Comparison of ENCODE assay signal across 20 cellular contexts in the genomic region with DNA sequence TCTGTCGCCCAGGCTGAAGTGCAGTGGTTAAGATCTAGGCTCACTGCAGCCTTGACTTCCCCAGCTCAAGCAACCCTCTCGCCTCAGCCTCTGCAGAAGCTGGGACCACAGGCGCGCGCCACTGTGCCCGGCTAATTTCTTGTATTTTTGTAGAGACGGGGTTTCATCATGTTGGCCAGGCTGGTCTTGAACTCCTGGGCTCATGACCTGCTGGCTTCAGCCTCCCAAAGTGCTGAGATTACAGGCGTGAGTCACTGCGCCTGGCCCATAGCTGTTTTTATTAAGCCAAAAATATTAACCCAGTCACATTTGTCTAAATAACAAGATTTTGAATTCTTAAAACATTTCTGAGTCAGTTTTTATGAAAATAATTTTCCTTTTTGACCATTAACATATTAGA. TPM values are rescaled to one million over a fixed set of nuclear protein-coding genes. Genes with fewer than 3 reads are reported as not detected.
DNase-seq lines count a peak whose midpoint lies in the region; ATAC-seq and TF ChIP-seq lines count a peak whose summit lies in the region.
"Had no signal": no experiment of that assay in that cellular context is flagged by ENCODE, and none has a peak within 500 bp of the region (broad histone marks: within the 10 kb centered on the region; RNA-seq: fewer than 3 reads in every experiment).

No MANE protein-coding gene starts in this region.

- WGBS in heart right ventricle, 2 donors, result 89 to 91% methylated on average over 9 of the region's 9 CpGs
- WGBS in psoas muscle, 3 donors, result 81 to 91% (median 86%) methylated on average over 9 of the region's 9 CpGs

- H3K4me1 ChIP-seq in cardiac muscle cell (ENCODE audit: low read depth), result peaks cover 4% of the 10 kb centered on the region
- peaks cover 0 to 16% (median 9%) of the 10 kb centered on the region in 9 donors for H3K4me1 ChIP-seq in heart right ventricle
- no peaks in the 10 kb centered on the region for H3K4me1 ChIP-seq in psoas muscle
- H3K4me1 ChIP-seq: foreskin keratinocyte had no signal

- intact Hi-C loops in cardiac septum (cut with DNase I) (loop anchor here (5.0 kb wide), 1 partner anchor 103 kb away; no protein-coding TSS in a partner anchor), heart right ventricle (cut with DNase I) (loop anchor here in 8 of 10 donors (2.0 to 10.0 kb wide), 7 partner anchors 38 to 178 kb away; a partner anchor contains a TSS), psoas muscle (cut with DNase I) (loop anchor here (5.0 kb wide), 2 partner anchors 48 to 103 kb away; a partner anchor contains a TSS)

- no peak for TF ChIP-seq CTCF in cardiac muscle cell (IDR thresholded peaks at IDR 0.05; ENCODE audit: low read depth, low read length)
- TF ChIP-seq CTCF in heart right ventricle (IDR thresholded peaks at IDR 0.05), result no peak
- TF ChIP-seq CTCF in psoas muscle (IDR thresholded peaks at IDR 0.05), result no peak

- H3K4me3 ChIP-seq in cardiac muscle cell (peak overlapping the region; percentile 23), heart right ventricle (peak overlapping the region in 9 of 10 donors; percentile 23 to 56 (median 49)), psoas muscle (peak overlapping the region; percentile 61)
- H3K4me3 ChIP-seq: GM12878, PC-9 had no signal

- H3K9me3 ChIP-seq in cardiac muscle cell (ENCODE audit: low read depth), result no peaks in the 10 kb centered on the region
- H3K9me3 ChIP-seq in heart right ventricle, result peaks cover 0 to 17% (median 3%) of the 10 kb centered on the region in 11 donors
- H3K9me3 ChIP-seq in psoas muscle, result no peaks in the 10 kb centered on the region

- H3K27ac ChIP-seq in cardiac muscle cell (no peak overlapping the region), heart right ventricle (peak overlapping the region in 4 of 10 donors; percentile 24 to 55 (median 38)), psoas muscle (no peak overlapping the region)
- H3K27ac ChIP-seq: C4-2B, foreskin keratinocyte, left lung, PC-9 had no signal

- H3K27me3 ChIP-seq in cardiac muscle cell, result peaks cover 4% of the 10 kb centered on the region
- H3K27me3 ChIP-seq in heart right ventricle, result peaks cover 0 to 5% (median 0%) of the 10 kb centered on the region in 7 donors
- H3K27me3 ChIP-seq in psoas muscle (ENCODE audit: insufficient read depth in 3 of 3, low read length in 2 of 3), result no peaks in the 10 kb centered on the region
- H3K27me3 ChIP-seq: foreskin keratinocyte had no signal

- DNase-seq in cardiac muscle cell (ENCODE audit: low read depth in 1 of 2, low spot score in 1 of 2) (peak in 1 of 2 donors; percentile 43), cardiac septum (ENCODE audit: low spot score) (no peak), heart right ventricle (no peak), psoas muscle (peak in 1 of 2 donors; percentile 59), HK-2 (ENCODE audit: unreplicated experiment) (no peak), NCI-H146 (lab: John Stamatoyannopoulos, UW) (no peak)
- no peak for DNase-seq in effector CD8-positive, alpha-beta T cell (lab: John Stamatoyannopoulos, UW)
- DNase-seq: activated T-cell treated with anti-CD3 and anti-CD28 coated beads, Interleukin-2, amount 50 U/mL, for 4 hours; cortex of kidney; DMS 273 treated with DMSO at 0.1 percent for 48 hours; foreskin keratinocyte; NCI-H345 had no signal

- ATAC-seq in heart right ventricle (no peak), psoas muscle (peak in 1 of 4 donors; percentile 34), HG03520 (IDR thresholded peaks at IDR 0.05; ENCODE audit: unreplicated experiment) (no peak)
- ATAC-seq: GM12878 had no signal

- H3K36me3 ChIP-seq in cardiac muscle cell (no peaks in the 10 kb centered on the region), heart right ventricle (no peaks in the 10 kb centered on the region), psoas muscle (ENCODE audit: insufficient read depth in 1 of 2, low read depth in 1 of 2) (no peaks in the 10 kb centered on the region)
- H3K36me3 ChIP-seq: left lung had no signal

RNA-seq across cellular contexts. Expression of a gene that starts 6.3 kb away (rescaled TPM):
- total RNA-seq in cardiac muscle cell (9.3 and 11.7 TPM in 2 replicates), cardiac septum (3.1 TPM), heart right ventricle (1 to 10 TPM; 2.2 to 4.0 (median 3.4) TPM), psoas muscle (1 to 10 TPM; 1.6 to 3.7 (median 2.1) TPM)
- polyA plus RNA-seq in cardiac muscle cell (0.13 and 5.9 TPM in 2 replicates), heart right ventricle (1 to 10 TPM; 2.8 to 5.6 TPM), psoas muscle (1 to 10 TPM; 1.5 to 4.1 (median 2.5) TPM)

RNA-seq across cellular contexts. Expression of a gene that starts 19.7 kb away (rescaled TPM):
- total RNA-seq in cardiac muscle cell (23.2 and 32.9 TPM in 2 replicates), cardiac septum (207 TPM), heart right ventricle (100 to 1,000 TPM; 150 to 285 (median 160) TPM), psoas muscle (10 to 100 TPM in 3 of 4 donors, 1 to 10 TPM in 1; 9.3 to 31.8 (median 20.5) TPM)
- polyA plus RNA-seq in cardiac muscle cell (35.2 and 48.8 TPM in 2 replicates), heart right ventricle (100 to 1,000 TPM; 148 to 687 TPM), psoas muscle (10 to 100 TPM; 12.1 to 16.4 (median 12.9) TPM)

RNA-seq across cellular contexts. Expression of a gene that starts 49.0 kb away (rescaled TPM):
- total RNA-seq in cardiac muscle cell (not detected in 2 replicates), cardiac septum (0.19 TPM), heart right ventricle (under 1 TPM in 6 of 10 donors, not detected in 4; 0.22 to 0.59 (median 0.46) TPM), psoas muscle (under 1 TPM in 1 of 4 donors, not detected in 3; 0.17 TPM)
- polyA plus RNA-seq in cardiac muscle cell (0.09 TPM in 1 of 2 replicates, not detected in the other), heart right ventricle (10 to 100 TPM in 1 of 2 donors, under 1 TPM in 1; 0.28 to 16.5 TPM), psoas muscle (under 1 TPM; 0.14 to 0.35 (median 0.21) TPM)
- total RNA-seq: activated CD8-positive, alpha-beta T cell treated with anti-CD3 and anti-CD28 coated beads for 36 hours; activated T-cell treated with anti-CD3 and anti-CD28 coated beads, Interleukin-2, amount 50 U/mL, for 4 hours; foreskin keratinocyte; GM12878; PC-9; SK-MEL-5; ureter had no signal
- polyA plus RNA-seq: foreskin keratinocyte, GM12878 had no signal
